Comparison of ENCODE assay signal across 8 cellular contexts in genomic region chr21:37257967-37258877, GRCh38. TPM values are rescaled to one million over a fixed set of nuclear protein-coding genes. Genes with fewer than 3 reads are reported as not detected.
DNase-seq lines count a peak whose midpoint lies in the region; ATAC-seq and TF ChIP-seq lines count a peak whose summit lies in the region.

No MANE protein-coding gene starts in this region.

- intact Hi-C loops in A673 (cut with micrococcal nuclease; ENCODE audit: unreplicated experiment), result no loop called here

- no peaks in the 10 kb centered on the region for H3K27me3 ChIP-seq in A673 (replicated peaks; ENCODE audit: insufficient read depth, low read depth, low read length, poor library complexity)

- no peak for TF ChIP-seq CTCF in A673 (conservative IDR thresholded peaks at IDR 0.05; ENCODE audit: low read depth, low read length)

- no peaks in the 10 kb centered on the region for H3K9me3 ChIP-seq in A673 (ENCODE audit: low read depth, low read length, poor library complexity, severe bottlenecking)
- no peaks in the 10 kb centered on the region for H3K9me3 ChIP-seq in mesodermal cell (ENCODE audit: control insufficient read depth, low read length)

- H3K4me3 ChIP-seq in A673 (ENCODE audit: low read depth, low read length, poor library complexity, severe bottlenecking) (peak overlapping the region; percentile 49), mesodermal cell (ENCODE audit: extremely low read depth, insufficient read depth, low read length, poor library complexity, severe bottlenecking) (peak overlapping the region; percentile 39)

- H3K4me1 ChIP-seq in A673 (ENCODE audit: insufficient read depth, low read length, poor library complexity, severe bottlenecking), result peaks cover 12% of the 10 kb centered on the region
- peaks cover 7% of the 10 kb centered on the region for H3K4me1 ChIP-seq in mesodermal cell (ENCODE audit: control insufficient read depth, insufficient read depth, low read length, poor library complexity, severe bottlenecking)

- BruUV-seq in A673 (replicated peaks; lab: Mats Ljungman, UMichigan), result TSS peak; percentile 95

- WGBS in mesodermal cell (ENCODE audit: insufficient coverage in 2 of 2), 2 experiments, result 17 to 24% methylated on average over 50 of the region's 55 CpGs

- H3K36me3 ChIP-seq in A673 (ENCODE audit: insufficient read depth, low read length, poor library complexity, severe bottlenecking), result no peaks in the 10 kb centered on the region
- peaks cover 23% of the 10 kb centered on the region for H3K36me3 ChIP-seq in mesodermal cell (ENCODE audit: control insufficient read depth, insufficient read depth, low read length)

- POLR2A ChIA-PET in A673 (lab: Charles Lee; ENCODE audit: low non-redundant PET), result no interaction called here
- POLR2A ChIA-PET in activated CD8-positive, alpha-beta T cell treated with anti-CD3 and anti-CD28 coated beads, Interleukin-2, amount 10 ng/mL, durations not matched to agents 7 days and 5 days (lab: Charles Lee), result interaction anchor here (0.6 to 5.4 kb wide), 15 partner anchors 9 to 305 kb away, joined by 3 to 55 read pairs (median 5); partner anchors contain the start of genes DYRK1A and VPS26C

- H3K9me3 Mint-ChIP-seq in activated CD8-positive, alpha-beta T cell treated with anti-CD3 and anti-CD28 coated beads, Interleukin-2, amount 10 ng/mL, durations not matched to agents 7 days and 5 days (ENCODE audit: insufficient read depth), result no peaks in the 10 kb centered on the region
- H3K9me3 Mint-ChIP-seq in effector memory CD8-positive, alpha-beta T cell, result no peaks in the 10 kb centered on the region

- DNase-seq in A673 (ENCODE audit: low spot score) (peak; percentile 84), NCI-H526 treated with DMSO at 0.1 percent for 48 hours (lab: John Stamatoyannopoulos, UW) (peak; percentile 77)
- peak; percentile 94 for DNase-seq in activated CD8-positive, alpha-beta T cell treated with anti-CD3 and anti-CD28 coated beads, Interleukin-2, amount 10 ng/mL, durations not matched to agents 7 days and 5 days
- peak; percentile 72 to 75 (median 73) for DNase-seq in effector memory CD8-positive, alpha-beta T cell
- peak; percentile 64 to 75 for DNase-seq in stimulated activated CD8-positive, alpha-beta memory T cell treated with anti-CD3 and anti-CD28 coated beads, Interleukin-15, amount 100 ng/mL, for 48 hours (ENCODE audit: low read depth in 2 of 2)

- peaks cover 57% of the 10 kb centered on the region for H3K36me3 Mint-ChIP-seq in activated CD8-positive, alpha-beta T cell treated with anti-CD3 and anti-CD28 coated beads, Interleukin-2, amount 10 ng/mL, durations not matched to agents 7 days and 5 days (ENCODE audit: low read depth)
- H3K36me3 Mint-ChIP-seq in effector memory CD8-positive, alpha-beta T cell (ENCODE audit: insufficient read depth), result peaks cover 23% of the 10 kb centered on the region

- peak overlapping the region; percentile 83 for H3K4me3 Mint-ChIP-seq in activated CD8-positive, alpha-beta T cell treated with anti-CD3 and anti-CD28 coated beads, Interleukin-2, amount 10 ng/mL, durations not matched to agents 7 days and 5 days
- peak overlapping the region; percentile 81 to 92 for H3K4me3 Mint-ChIP-seq in effector memory CD8-positive, alpha-beta T cell

- H3K4me1 Mint-ChIP-seq in activated CD8-positive, alpha-beta T cell treated with anti-CD3 and anti-CD28 coated beads, Interleukin-2, amount 10 ng/mL, durations not matched to agents 7 days and 5 days (ENCODE audit: low read depth), result peaks cover 68% of the 10 kb centered on the region
- peaks cover 22 to 26% of the 10 kb centered on the region in 2 donors for H3K4me1 Mint-ChIP-seq in effector memory CD8-positive, alpha-beta T cell (ENCODE audit: low read depth in 2 of 2)

- H3K27ac ChIP-seq in A673 (ENCODE audit: low read depth, low read length, poor library complexity, severe bottlenecking) (peak overlapping the region; percentile 82), mesodermal cell (ENCODE audit: low read depth, low read length, severe bottlenecking) (peak overlapping the region; percentile 84)

- CTCF ChIA-PET in A673 (lab: Charles Lee), result no interaction called here
- CTCF ChIA-PET in activated CD8-positive, alpha-beta T cell treated with anti-CD3 and anti-CD28 coated beads, Interleukin-2, amount 10 ng/mL, durations not matched to agents 7 days and 5 days (lab: Charles Lee), result interaction anchor here (0.8 to 6.2 kb wide), 10 partner anchors 8 to 159 kb away, joined by 3 to 36 read pairs (median 4); partner anchors contain the start of gene VPS26C

- ATAC-seq in GM18870 (IDR thresholded peaks at IDR 0.05; ENCODE audit: unreplicated experiment), result peak; percentile 51
- peak; percentile 77 for ATAC-seq in HG03159 (IDR thresholded peaks at IDR 0.05; ENCODE audit: unreplicated experiment)
- peak; percentile 86 for ATAC-seq in activated CD8-positive, alpha-beta T cell treated with anti-CD3 and anti-CD28 coated beads, Interleukin-2, amount 10 ng/mL, durations not matched to agents 7 days and 5 days
- peak; percentile 80 for ATAC-seq in effector memory CD8-positive, alpha-beta T cell (replicated peaks)

- no peaks in the 10 kb centered on the region for H3K27me3 Mint-ChIP-seq in activated CD8-positive, alpha-beta T cell treated with anti-CD3 and anti-CD28 coated beads, Interleukin-2, amount 10 ng/mL, durations not matched to agents 7 days and 5 days (ENCODE audit: low read depth)
- no peaks in the 10 kb centered on the region for H3K27me3 Mint-ChIP-seq in effector memory CD8-positive, alpha-beta T cell

- peak overlapping the region; percentile 93 for H3K27ac Mint-ChIP-seq in activated CD8-positive, alpha-beta T cell treated with anti-CD3 and anti-CD28 coated beads, Interleukin-2, amount 10 ng/mL, durations not matched to agents 7 days and 5 days
- peak overlapping the region; percentile 92 to 96 for H3K27ac Mint-ChIP-seq in effector memory CD8-positive, alpha-beta T cell

RNA-seq across cellular contexts. Expression of gene VPS26C, which starts 8.9 kb away (rescaled TPM):
- 45.3 and 50.2 TPM in 2 replicates for total RNA-seq in A673 (2021)
- total RNA-seq in activated CD8-positive, alpha-beta T cell treated with anti-CD3 and anti-CD28 coated beads, Interleukin-2, amount 10 ng/mL, durations not matched to agents 7 days and 5 days, result 10 to 100 TPM; 96.2 to 98.7 TPM
- polyA plus RNA-seq in mesodermal cell (2013, experiment 1 of 2), result 41.7 TPM
- 40.2 TPM for polyA plus RNA-seq in mesodermal cell (2013, experiment 2 of 2)

Comparison
In these comparisons a context has a peak if more than half of its experiments do, and no peak if none do; other contexts are left out.
1. Peak in every context shown above with its lines: DNase-seq, ATAC-seq, H3K4me3 ChIP-seq and H3K27ac ChIP-seq.